19 cellular contexts compared by ENCODE assay signal in genomic region chr14:71348394-71348793, GRCh38.
"Had no signal": no experiment of that assay in that cellular context is flagged by ENCODE, and none has a peak within 500 bp of the region (broad histone marks: within the 10 kb centered on the region; RNA-seq: fewer than 3 reads in every experiment).

No MANE protein-coding gene starts in this region.

- H3K27me3 ChIP-seq: cardiac muscle cell, right atrium auricular region, suprapubic skin had no signal

- ATAC-seq: activated CD4-positive, alpha-beta T cell treated with anti-CD3 and anti-CD28 coated beads for 36 hours; lower lobe of right lung; stimulated activated naive CD8-positive, alpha-beta T cell treated with anti-CD3 and anti-CD28 coated beads, Interleukin-15, amount 100 ng/mL, for 72 hours had no signal

- H3K9me3 ChIP-seq: lower lobe of right lung, right atrium auricular region, suprapubic skin had no signal

- H3K4me3 Mint-ChIP-seq: activated CD4-positive, alpha-beta T cell treated with anti-CD3 and anti-CD28 coated beads for 36 hours; activated naive CD8-positive, alpha-beta T cell treated with anti-CD3 and anti-CD28 coated beads, Interleukin-2, amount 10 ng/mL, durations not matched to agents 7 days and 5 days; nephron progenitor cell; stimulated activated naive CD8-positive, alpha-beta T cell treated with anti-CD3 and anti-CD28 coated beads, Interleukin-15, amount 100 ng/mL, for 72 hours had no signal

- H3K9me3 Mint-ChIP-seq: nephron progenitor cell had no signal

- H3K36me3 ChIP-seq: cardiac muscle cell, lower lobe of right lung, right atrium auricular region, suprapubic skin, WERI-Rb-1 had no signal

- H3K27ac Mint-ChIP-seq: activated CD4-positive, alpha-beta T cell treated with anti-CD3 and anti-CD28 coated beads for 36 hours; activated naive CD8-positive, alpha-beta T cell treated with anti-CD3 and anti-CD28 coated beads, Interleukin-2, amount 10 ng/mL, durations not matched to agents 7 days and 5 days; progenitor cell of endocrine pancreas; stimulated activated naive CD8-positive, alpha-beta T cell treated with anti-CD3 and anti-CD28 coated beads, Interleukin-15, amount 100 ng/mL, for 72 hours had no signal

- H3K4me3 ChIP-seq: cardiac muscle cell, lower lobe of right lung, right atrium auricular region, suprapubic skin had no signal

- H3K4me1 ChIP-seq: right atrium auricular region had no signal

- DNase-seq: activated CD4-positive, alpha-beta T cell treated with anti-CD3 and anti-CD28 coated beads for 36 hours; activated CD4-positive, alpha-beta T cell treated with anti-CD3 and anti-CD28 coated beads, Interleukin-2, amount 50 U/mL, for 48 hours; activated naive CD4-positive, alpha-beta T cell treated with Interleukin-2 at 50 U/mL for 16 hours; activated naive CD8-positive, alpha-beta T cell treated with anti-CD3 and anti-CD28 coated beads, Interleukin-2, amount 10 ng/mL, durations not matched to agents 7 days and 5 days; amygdala; foreskin fibroblast; glutamatergic neuron; lower lobe of right lung; nephron progenitor cell; stimulated activated CD4-positive, alpha-beta T cell treated with anti-CD3 and anti-CD28 coated beads, Interleukin-12 subunit alpha, Interleukin-12 subunit beta, amount 100 ng/mL, for 4 hours; stimulated activated CD4-positive, alpha-beta T cell treated with anti-CD3 and anti-CD28 coated beads, Interleukin-1b, Interleukin-23, amount 100 ng/mL, for 48 hours; stimulated activated naive CD8-positive, alpha-beta T cell treated with anti-CD3 and anti-CD28 coated beads, Interleukin-15, amount 100 ng/mL, for 72 hours; trophoblast cell; WERI-Rb-1 had no signal

- H3K27ac ChIP-seq: cardiac muscle cell, epithelial cell of prostate, lower lobe of right lung, right atrium auricular region, suprapubic skin, WERI-Rb-1 had no signal

- H3K27me3 Mint-ChIP-seq: activated CD4-positive, alpha-beta T cell treated with anti-CD3 and anti-CD28 coated beads for 36 hours; activated naive CD8-positive, alpha-beta T cell treated with anti-CD3 and anti-CD28 coated beads, Interleukin-2, amount 10 ng/mL, durations not matched to agents 7 days and 5 days; progenitor cell of endocrine pancreas; stimulated activated naive CD8-positive, alpha-beta T cell treated with anti-CD3 and anti-CD28 coated beads, Interleukin-15, amount 100 ng/mL, for 72 hours had no signal
